ENCODE assay signal across 25 cellular contexts in the genomic region with DNA sequence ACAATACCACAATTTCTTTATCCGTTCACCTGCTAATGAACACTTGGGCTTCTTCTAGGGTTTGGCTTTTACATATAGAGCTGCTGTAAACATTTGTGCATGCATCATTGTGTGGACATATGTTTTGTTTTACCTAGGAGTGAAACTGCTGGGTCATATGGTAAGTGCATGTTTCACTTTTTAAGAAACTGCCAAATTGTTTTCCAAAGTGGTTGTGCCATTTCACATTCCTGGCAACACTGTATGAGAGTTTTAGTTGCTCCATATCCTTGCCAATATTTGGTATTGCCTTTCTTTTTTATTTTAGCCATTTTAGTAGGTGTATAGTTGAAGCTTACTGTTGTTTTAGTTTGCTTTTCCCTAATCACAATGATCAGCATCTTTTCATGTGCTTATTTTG.
"Had no signal": no experiment of that assay in that cellular context is flagged by ENCODE, and none has a peak within 500 bp of the region (broad histone marks: within the 10 kb centered on the region; RNA-seq: fewer than 3 reads in every experiment).

No MANE protein-coding gene starts in this region.

- DNase-seq: naive thymus-derived CD4-positive, alpha-beta T cell; natural killer cell; occipital lobe; ovary; posterior cingulate gyrus; psoas muscle; right cardiac atrium; right lobe of liver; sigmoid colon; small intestine; stimulated activated CD4-positive, alpha-beta T cell treated with anti-CD3 and anti-CD28 coated beads, Interleukin-15, amount 100 ng/mL, for 24 hours; stimulated activated CD4-positive, alpha-beta T cell treated with anti-CD3 and anti-CD28 coated beads, Interleukin-2, amount 100 ng/mL, for 24 hours; stimulated activated CD4-positive, alpha-beta T cell treated with anti-CD3 and anti-CD28 coated beads, Interleukin-2, amount 100 ng/mL, for 48 hours; stimulated activated CD4-positive, alpha-beta T cell treated with anti-CD3 and anti-CD28 coated beads, Interleukin-4, amount 100 ng/mL, for 24 hours; stimulated activated naive B cell treated with anti-CD40 and anti-IgM and Interleukin-4, amounts not matched to agents 10 μg/mL and 1 μg/mL and 100 μg/mL, for 72 hours; stimulated activated naive CD4-positive, alpha-beta T cell treated with Interleukin-2 at 50 U/mL for 16 hours; stomach; thyroid gland; trophoblast cell; upper lobe of right lung; uterus had no signal

- H3K9ac ChIP-seq: neural progenitor cell, parathyroid adenoma had no signal

- H3K36me3 ChIP-seq: neural progenitor cell, ovary, right lobe of liver, thoracic aorta, thyroid gland, upper lobe of right lung, uterus had no signal

- H3K4me3 ChIP-seq: neural progenitor cell, ovary, psoas muscle, right lobe of liver, sigmoid colon, stomach, thoracic aorta, thyroid gland, tibial nerve, upper lobe of right lung, uterus had no signal

- H3K4me1 ChIP-seq: neural progenitor cell, parathyroid adenoma, psoas muscle, right lobe of liver, sigmoid colon, stomach, tibial nerve, upper lobe of right lung, uterus had no signal

- H2AFZ ChIP-seq: neural progenitor cell, parathyroid adenoma had no signal

- H3K9me3 ChIP-seq: ovary, psoas muscle, right lobe of liver, sigmoid colon, stomach, thoracic aorta, thyroid gland, tibial nerve, upper lobe of right lung, uterus had no signal

- H3K79me2 ChIP-seq: parathyroid adenoma had no signal

- H3K4me2 ChIP-seq: neural progenitor cell had no signal

- H3K27ac ChIP-seq: neural progenitor cell, ovary, parathyroid adenoma, psoas muscle, right lobe of liver, sigmoid colon, stomach, thoracic aorta, thyroid gland, tibial nerve, upper lobe of right lung, uterus had no signal

- H3K27me3 ChIP-seq: neural progenitor cell, ovary, right lobe of liver, sigmoid colon, stomach, thyroid gland, tibial nerve, upper lobe of right lung, uterus had no signal
